In genomic region chr16:75433732-75434413, GRCh38 we compare ENCODE assay signal across 8 cellular contexts. TPM values are rescaled to one million over a fixed set of nuclear protein-coding genes. Genes with fewer than 3 reads are reported as not detected.
DNase-seq lines count a peak whose midpoint lies in the region; ATAC-seq and TF ChIP-seq lines count a peak whose summit lies in the region.

No MANE protein-coding gene starts in this region.

- peak; percentile 70 for DNase-seq in AG04449 (ENCODE audit: low read depth, low spot score)
- peak; percentile 85 for DNase-seq in GM12865 (ENCODE audit: low read depth)
- DNase-seq in NB4 (ENCODE audit: low read depth) = peak; percentile 80
- peak; percentile 92 for DNase-seq in SW480 (ENCODE audit: low spot score)
- DNase-seq in dorsolateral prefrontal cortex = peak in 7 of 10 donors; percentile 28 to 79 (median 47)
- peak; percentile 27 to 88 (median 87) for DNase-seq in right lobe of liver

- WGBS in right lobe of liver (ENCODE audit: insufficient coverage, low coverage, low lambda C conversion rate, missing lambda C conversion rate) = 4% methylated on average over 32 of the region's 32 CpGs

- CTCF ChIA-PET in AG04449 (lab: Yijun Ruan, JAX) = interaction anchor here (0.7 to 2.1 kb wide), 10 partner anchors 10 to 332 kb away, joined by 3 to 11 read pairs (median 4); partner anchors contain the start of gene TMEM170A

- no peaks in the 10 kb centered on the region for H3K9me3 ChIP-seq in right lobe of liver
- H3K9me3 ChIP-seq in stomach smooth muscle (ENCODE audit: control insufficient read depth in 2 of 2, low read length in 2 of 2) = no peaks in the 10 kb centered on the region

- H3K27me3 ChIP-seq in dorsolateral prefrontal cortex (no peaks in the 10 kb centered on the region), right lobe of liver (no peaks in the 10 kb centered on the region), stomach smooth muscle (ENCODE audit: control insufficient read depth in 1 of 2, insufficient read depth in 2 of 2, low read length in 2 of 2) (no peaks in the 10 kb centered on the region)

- no peak for TF ChIP-seq POLR2A in NB4 (IDR thresholded peaks at IDR 0.05; ENCODE audit: extremely low read depth, insufficient read length)
- TF ChIP-seq POLR2A in right lobe of liver (IDR thresholded peaks at IDR 0.05) = no peak

- ATAC-seq in HG02623 (IDR thresholded peaks at IDR 0.05; ENCODE audit: unreplicated experiment) = peak; percentile 77
- peak; percentile 80 to 85 (median 82) for ATAC-seq in right lobe of liver

- H3K4me1 ChIP-seq in right lobe of liver = peaks cover 0 to 5% (median 0%) of the 10 kb centered on the region in 4 donors
- H3K4me1 ChIP-seq in stomach smooth muscle (ENCODE audit: control insufficient read depth, insufficient read depth, low read length) = peaks cover 14% of the 10 kb centered on the region

- intact Hi-C loops in dorsolateral prefrontal cortex (cut with DNase I) (loop anchor here (1.0 to 10.0 kb wide), 2 partner anchors 30 to 769 kb away; partner anchors contain the start of genes TMEM170A (in 2 of the 2) and RFWD3 (in 1 of the 2)), right lobe of liver (cut with DNase I) (no loop called here)

- H3K9ac ChIP-seq in stomach smooth muscle (ENCODE audit: low read length in 2 of 2) = peak overlapping the region; percentile 97 to 99

- no peak for TF ChIP-seq CTCF in AG04449 (IDR thresholded peaks at IDR 0.05; ENCODE audit: insufficient read depth, low read length, missing control alignments)
- TF ChIP-seq CTCF in GM12865 (IDR thresholded peaks at IDR 0.05; ENCODE audit: insufficient read depth, low read depth, low read length, missing control alignments) = no peak
- TF ChIP-seq CTCF in NB4 (IDR thresholded peaks at IDR 0.05; ENCODE audit: low read depth, low read length) = no peak
- peak in 4 of 56 donors; percentile 3 to 18 (median 5) for TF ChIP-seq CTCF in dorsolateral prefrontal cortex (IDR thresholded peaks at IDR 0.05 in 54 of 56, conservative IDR thresholded peaks at IDR 0.05 in 2 of 56; ENCODE audit: low read depth in 1 of 56, partially characterized antibody in 56 of 56)
- TF ChIP-seq CTCF in right lobe of liver (IDR thresholded peaks at IDR 0.05) = no peak

- H3K27ac ChIP-seq in dorsolateral prefrontal cortex = peak overlapping the region; percentile 70 to 99 (median 95)
- peak overlapping the region; percentile 89 to 94 (median 92) for H3K27ac ChIP-seq in right lobe of liver
- peak overlapping the region; percentile 99 for H3K27ac ChIP-seq in stomach smooth muscle (ENCODE audit: low read length)

- POLR2A ChIA-PET in AG04449 (lab: Yijun Ruan, JAX) = interaction anchor here (0.6 to 1.6 kb wide), 6 partner anchors 11 to 213 kb away, joined by 3 to 5 read pairs (median 3); partner anchors contain the start of genes KARS1 and TERF2IP

- H3K4me3 ChIP-seq in AG04449 (ENCODE audit: low read depth, low read length) (peak overlapping the region; percentile 94), GM12865 (ENCODE audit: low read depth, low read length) (peak overlapping the region; percentile 72), NB4 (ENCODE audit: low read depth, low read length) (peak overlapping the region; percentile 66), dorsolateral prefrontal cortex (peak overlapping the region; percentile 67 to 100 (median 96)), right lobe of liver (peak overlapping the region; percentile 75 to 96 (median 93)), stomach smooth muscle (ENCODE audit: low read length in 2 of 2) (peak overlapping the region; percentile 57 to 97)

- H3K36me3 ChIP-seq in right lobe of liver (no peaks in the 10 kb centered on the region), stomach smooth muscle (ENCODE audit: control insufficient read depth in 2 of 2, insufficient read depth in 2 of 2, low read length in 2 of 2) (no peaks in the 10 kb centered on the region)

RNA-seq across cellular contexts. Expression of gene CFDP1, which starts 0.6 kb away (rescaled TPM):
- total RNA-seq in dorsolateral prefrontal cortex (10 to 100 TPM; 37.5 to 79.2 (median 62.9) TPM), right lobe of liver (10 to 100 TPM; 23.9 to 43.3 (median 36.0) TPM)

RNA-seq across cellular contexts. Expression of gene TMEM170A, which starts 30.6 kb away (rescaled TPM):
- total RNA-seq in dorsolateral prefrontal cortex (10 to 100 TPM; 20.2 to 47.4 (median 29.5) TPM), right lobe of liver (10 to 100 TPM in 5 of 6 experiments, 1 to 10 TPM in 1; 9.4 to 15.5 (median 12.8) TPM)

Comparison
In these comparisons a context has a peak if more than half of its experiments do, and no peak if none do; other contexts are left out.
1. Peak in every context shown above with its lines: DNase-seq, ATAC-seq, H3K4me3 ChIP-seq and H3K27ac ChIP-seq.
2. intact Hi-C loops: an anchor here in dorsolateral prefrontal cortex (1.0 to 10.0 kb wide); none called in right lobe of liver.